8 cellular contexts compared by ENCODE assay signal in the genomic region with DNA sequence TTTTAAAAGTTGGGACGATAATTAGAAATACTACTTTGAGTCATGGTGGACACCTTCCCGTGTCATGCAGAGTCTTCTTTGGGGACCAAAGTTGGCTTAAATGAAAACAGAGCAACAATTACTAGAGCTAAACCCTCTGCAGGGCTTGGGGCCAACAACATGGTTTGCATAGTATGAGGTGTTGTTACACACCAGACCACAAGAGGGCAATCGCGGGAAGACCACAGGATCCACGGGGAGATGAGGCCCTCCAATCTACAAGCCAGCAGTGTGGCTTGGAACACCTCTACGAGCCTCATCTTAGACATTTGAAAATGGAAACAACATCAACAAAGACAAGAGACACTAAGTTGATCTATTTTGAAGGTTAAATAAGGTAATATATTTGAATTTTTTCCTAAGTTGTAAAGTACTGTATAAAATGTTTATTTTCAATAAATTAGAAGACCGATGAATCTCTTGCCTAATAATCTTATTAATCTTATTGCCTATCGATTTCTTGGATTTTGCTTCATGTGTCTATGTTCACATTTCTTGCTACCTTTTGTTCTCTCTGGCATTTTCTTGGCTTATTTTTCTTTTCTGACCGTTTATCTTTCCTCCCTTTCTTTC. TPM values are rescaled to one million over a fixed set of nuclear protein-coding genes. Genes with fewer than 3 reads are reported as not detected.
DNase-seq lines count a peak whose midpoint lies in the region; ATAC-seq, FAIRE-seq and TF ChIP-seq lines count a peak whose summit lies in the region.

No MANE protein-coding gene starts in this region.

- H3K9ac ChIP-seq in astrocyte (ENCODE audit: low read length), result no peak overlapping the region

- H3K9me3 ChIP-seq in astrocyte (ENCODE audit: insufficient read depth, low read depth, low read length) (no peaks in the 10 kb centered on the region), iPS DF 6.9 (ENCODE audit: control insufficient read depth, insufficient read depth, low read length) (no peaks in the 10 kb centered on the region)

- H3K27me3 Mint-ChIP-seq in T-helper 2 cell treated with Interferon-gamma antibody and Interleukin-4, amounts not matched to agents 5 μg/mL and 100 μg/mL, for 36 hours (ENCODE audit: low read depth), result no peaks in the 10 kb centered on the region
- H3K27me3 Mint-ChIP-seq in astrocyte (ENCODE audit: low read depth, unreplicated experiment), result peaks cover 4% of the 10 kb centered on the region

- no peak overlapping the region for H2AFZ ChIP-seq in astrocyte (ENCODE audit: low read depth, low read length)

- H3K27ac Mint-ChIP-seq in T-helper 2 cell treated with Interferon-gamma antibody and Interleukin-4, amounts not matched to agents 5 μg/mL and 100 μg/mL, for 36 hours, result no peak overlapping the region
- no peak overlapping the region for H3K27ac Mint-ChIP-seq in astrocyte (ENCODE audit: unreplicated experiment)

- TF ChIP-seq CTCF in astrocyte (IDR thresholded peaks at IDR 0.05; ENCODE audit: insufficient read depth, low read depth, low read length), result peak; percentile 62

- no peaks in the 10 kb centered on the region for H3K79me2 ChIP-seq in astrocyte (ENCODE audit: insufficient read depth, low read length)

- H3K36me3 Mint-ChIP-seq in T-helper 2 cell treated with Interferon-gamma antibody and Interleukin-4, amounts not matched to agents 5 μg/mL and 100 μg/mL, for 36 hours (ENCODE audit: low read depth), result no peaks in the 10 kb centered on the region
- no peaks in the 10 kb centered on the region for H3K36me3 Mint-ChIP-seq in astrocyte (ENCODE audit: low read depth, unreplicated experiment)

- H3K4me1 ChIP-seq in astrocyte (ENCODE audit: insufficient read depth, low read length) (no peaks in the 10 kb centered on the region), iPS DF 6.9 (ENCODE audit: control insufficient read depth, insufficient read depth, low read length) (no peaks in the 10 kb centered on the region)

- H3K36me3 ChIP-seq in astrocyte (ENCODE audit: insufficient read depth, low read length), result no peaks in the 10 kb centered on the region
- no peaks in the 10 kb centered on the region for H3K36me3 ChIP-seq in iPS DF 6.9 (ENCODE audit: control insufficient read depth, insufficient read depth, low read length)

- FAIRE-seq in astrocyte (lab: Jason Lieb, UNC), result peak; percentile 13

- no CpG with 5 or more reads among the region's 9 CpGs for WGBS in iPS DF 6.9 (ENCODE audit: insufficient coverage, insufficient read length)

- H3K4me1 Mint-ChIP-seq in T-helper 2 cell treated with Interferon-gamma antibody and Interleukin-4, amounts not matched to agents 5 μg/mL and 100 μg/mL, for 36 hours (ENCODE audit: low read depth), result no peaks in the 10 kb centered on the region
- H3K4me1 Mint-ChIP-seq in astrocyte (ENCODE audit: low read depth, unreplicated experiment), result no peaks in the 10 kb centered on the region

- no peaks in the 10 kb centered on the region for H3K9me3 Mint-ChIP-seq in T-helper 2 cell treated with Interferon-gamma antibody and Interleukin-4, amounts not matched to agents 5 μg/mL and 100 μg/mL, for 36 hours
- no peaks in the 10 kb centered on the region for H3K9me3 Mint-ChIP-seq in astrocyte (ENCODE audit: unreplicated experiment)

- no peak overlapping the region for H3K4me2 ChIP-seq in astrocyte (ENCODE audit: low read length)

- DNase-seq in AG08395 (ENCODE audit: low spot score) (peak; percentile 84), NCI-H1105 (lab: John Stamatoyannopoulos, UW) (peak; percentile 59), astrocyte (ENCODE audit: low read depth) (peak; percentile 17), iPS DF 6.9 (ENCODE audit: low read depth, low spot score) (peak; percentile 61)
- DNase-seq in T-helper 2 cell treated with Interferon-gamma antibody and Interleukin-4, amounts not matched to agents 5 μg/mL and 100 μg/mL, for 36 hours (ENCODE audit: low spot score), result peak; percentile 39
- peak; percentile 44 for DNase-seq in stimulated activated CD4-positive, alpha-beta T cell treated with anti-CD3 and anti-CD28 coated beads, Interleukin-12 subunit alpha, Interleukin-12 subunit beta, amount 100 ng/mL, for 4 hours

- peak; percentile 74 for ATAC-seq in GM18907 (IDR thresholded peaks at IDR 0.05; ENCODE audit: unreplicated experiment)
- no peak for ATAC-seq in GM21723 (IDR thresholded peaks at IDR 0.05; ENCODE audit: unreplicated experiment)

- H3K4me3 ChIP-seq in astrocyte (ENCODE audit: insufficient read depth, low read depth, low read length) (no peak overlapping the region), iPS DF 6.9 (ENCODE audit: low read length) (no peak overlapping the region)

- H4K20me1 ChIP-seq in astrocyte (ENCODE audit: insufficient read depth, low read length), result no peaks in the 10 kb centered on the region

- no peak overlapping the region for H3K27ac ChIP-seq in astrocyte (ENCODE audit: low read depth, low read length)
- H3K27ac ChIP-seq in iPS DF 6.9 (ENCODE audit: low read length), result no peak overlapping the region

- peaks cover 3% of the 10 kb centered on the region for H3K27me3 ChIP-seq in astrocyte (ENCODE audit: insufficient read depth, low read length)
- no peaks in the 10 kb centered on the region for H3K27me3 ChIP-seq in iPS DF 6.9 (ENCODE audit: control insufficient read depth, insufficient read depth, low read length)

- H3K4me3 Mint-ChIP-seq in T-helper 2 cell treated with Interferon-gamma antibody and Interleukin-4, amounts not matched to agents 5 μg/mL and 100 μg/mL, for 36 hours, result no peak overlapping the region
- no peak overlapping the region for H3K4me3 Mint-ChIP-seq in astrocyte (ENCODE audit: unreplicated experiment)

RNA-seq across cellular contexts. Expression of gene SMCP, which starts 8.2 kb away (rescaled TPM):
- total RNA-seq in astrocyte, result not detected in 2 replicates

RNA-seq across cellular contexts. Expression of gene LCE7A, which starts 10.1 kb away (rescaled TPM):
- not detected in 2 replicates for total RNA-seq in astrocyte

RNA-seq across cellular contexts. Expression of gene LCE6A, which starts 27.3 kb away (rescaled TPM):
- total RNA-seq in astrocyte, result not detected in 2 replicates

RNA-seq across cellular contexts. Expression of gene IVL, which starts 38.4 kb away (rescaled TPM):
- 0.16 TPM in 1 of 2 replicates, not detected in the other for total RNA-seq in astrocyte

RNA-seq across cellular contexts. Expression of gene LCE1A, which starts 42.6 kb away (rescaled TPM):
- total RNA-seq in astrocyte, result not detected in 2 replicates

Comparison
In these comparisons a context has a peak if more than half of its experiments do, and no peak if none do; other contexts are left out.
1. DNase-seq: peak in every context shown above with its lines; median percentile 84 in AG08395; 61 in iPS DF 6.9; 59 in NCI-H1105; 44 in stimulated activated CD4-positive, alpha-beta T cell treated with anti-CD3 and anti-CD28 coated beads, Interleukin-12 subunit alpha, Interleukin-12 subunit beta, amount 100 ng/mL, for 4 hours; 39 in T-helper 2 cell treated with Interferon-gamma antibody and Interleukin-4, amounts not matched to agents 5 μg/mL and 100 μg/mL, for 36 hours; 17 in astrocyte.